Comparison of ENCODE assay signal across 8 cellular contexts in the genomic region with DNA sequence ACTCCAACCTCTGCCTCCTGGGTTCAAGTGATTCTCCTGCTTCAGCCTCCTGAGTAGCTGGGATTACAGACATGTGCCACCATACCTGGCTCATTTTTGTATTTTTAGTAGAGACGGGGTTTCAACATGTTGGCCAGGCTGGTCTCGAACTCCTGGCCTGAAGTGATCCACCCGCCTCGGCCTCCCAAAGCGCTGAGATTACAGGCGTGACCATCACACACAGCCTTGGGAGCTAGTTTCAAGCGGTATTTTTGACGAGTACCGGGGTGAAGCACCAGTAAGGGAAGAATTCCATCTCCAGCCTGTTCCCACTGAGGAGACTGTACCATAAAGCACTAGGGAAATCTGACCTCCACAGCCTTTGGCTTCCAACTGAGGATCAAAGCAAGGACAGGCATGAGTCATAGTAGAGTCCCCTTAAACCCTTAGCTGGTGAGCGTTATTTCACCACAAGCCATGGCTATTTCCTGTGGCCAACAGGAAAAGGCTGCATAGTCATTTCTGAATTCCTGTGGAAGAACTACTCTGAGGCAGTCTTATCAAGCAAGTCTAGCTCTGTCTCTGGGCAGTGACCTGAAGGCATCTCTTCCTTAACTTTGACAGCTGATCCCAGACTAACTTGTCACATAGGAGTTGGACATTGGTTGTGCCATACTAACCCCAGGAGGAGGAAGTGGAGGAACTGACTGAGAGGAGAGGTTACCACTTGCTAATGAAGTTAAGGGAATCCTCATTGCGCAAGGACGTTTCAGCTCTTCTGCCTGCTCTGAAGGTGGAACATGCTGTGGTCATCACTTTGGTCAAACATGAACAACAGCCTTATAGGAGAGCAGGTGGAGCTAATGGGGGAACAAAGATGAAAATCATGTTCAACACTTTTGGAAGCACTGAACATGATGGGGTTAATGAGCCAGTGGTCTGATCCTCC.
A peak's percentile ranks its signal among the peaks of the same experiment; 100 is the strongest.
DNase-seq lines count a peak whose midpoint lies in the region; ATAC-seq and TF ChIP-seq lines count a peak whose summit lies in the region.

No MANE protein-coding gene starts in this region.

- peaks cover 0 to 38% of the 10 kb centered on the region in 2 donors for H3K4me1 ChIP-seq in right atrium auricular region

- peaks cover 8% of the 10 kb centered on the region for H3K36me3 ChIP-seq in right atrium auricular region

- H3K9me3 ChIP-seq in right atrium auricular region, result no peaks in the 10 kb centered on the region

- DNase-seq in AG09309 (ENCODE audit: low read depth), result peak; percentile 64
- DNase-seq in T1000 (lab: John Stamatoyannopoulos, UW), result peak; percentile 32
- peak; percentile 64 for DNase-seq in right atrium auricular region (ENCODE audit: low spot score)
- no peak for DNase-seq in stimulated activated CD4-positive, alpha-beta T cell treated with anti-CD3 and anti-CD28 coated beads, Interleukin-12 subunit alpha, Interleukin-12 subunit beta, amount 100 ng/mL, for 4 hours
- no peak for DNase-seq in NCI-H446 treated with DMSO at 0.1 percent for 48 hours (lab: John Stamatoyannopoulos, UW)

- no peaks in the 10 kb centered on the region for H3K27me3 ChIP-seq in right atrium auricular region

- H3K4me3 ChIP-seq in AG09309 (ENCODE audit: control insufficient read depth, low read depth, low read length) (no peak overlapping the region), right atrium auricular region (no peak overlapping the region)

- TF ChIP-seq CTCF in AG09309 (IDR thresholded peaks at IDR 0.05; ENCODE audit: control insufficient read depth, insufficient read depth, low read depth, low read length, missing control alignments) (no peak), right atrium auricular region (IDR thresholded peaks at IDR 0.05) (no peak)

- peak overlapping the region; percentile 80 to 95 for H3K27ac ChIP-seq in right atrium auricular region

- ATAC-seq in HG02852 (IDR thresholded peaks at IDR 0.05; ENCODE audit: unreplicated experiment) (peak; percentile 34), GM19463 (IDR thresholded peaks at IDR 0.05; ENCODE audit: unreplicated experiment) (no peak), HG02798 (IDR thresholded peaks at IDR 0.05; ENCODE audit: poor library complexity, unreplicated experiment) (no peak)

Comparison
In these comparisons a context has a peak if more than half of its experiments do, and no peak if none do; other contexts are left out.
1. DNase-seq: peak in AG09309 (single experiment), T1000 (single experiment) and right atrium auricular region (single experiment); none in stimulated activated CD4-positive, alpha-beta T cell treated with anti-CD3 and anti-CD28 coated beads, Interleukin-12 subunit alpha, Interleukin-12 subunit beta, amount 100 ng/mL, for 4 hours (single experiment) and NCI-H446 treated with DMSO at 0.1 percent for 48 hours (single experiment).